Comparison of ENCODE assay signal across 8 cellular contexts in the genomic region with DNA sequence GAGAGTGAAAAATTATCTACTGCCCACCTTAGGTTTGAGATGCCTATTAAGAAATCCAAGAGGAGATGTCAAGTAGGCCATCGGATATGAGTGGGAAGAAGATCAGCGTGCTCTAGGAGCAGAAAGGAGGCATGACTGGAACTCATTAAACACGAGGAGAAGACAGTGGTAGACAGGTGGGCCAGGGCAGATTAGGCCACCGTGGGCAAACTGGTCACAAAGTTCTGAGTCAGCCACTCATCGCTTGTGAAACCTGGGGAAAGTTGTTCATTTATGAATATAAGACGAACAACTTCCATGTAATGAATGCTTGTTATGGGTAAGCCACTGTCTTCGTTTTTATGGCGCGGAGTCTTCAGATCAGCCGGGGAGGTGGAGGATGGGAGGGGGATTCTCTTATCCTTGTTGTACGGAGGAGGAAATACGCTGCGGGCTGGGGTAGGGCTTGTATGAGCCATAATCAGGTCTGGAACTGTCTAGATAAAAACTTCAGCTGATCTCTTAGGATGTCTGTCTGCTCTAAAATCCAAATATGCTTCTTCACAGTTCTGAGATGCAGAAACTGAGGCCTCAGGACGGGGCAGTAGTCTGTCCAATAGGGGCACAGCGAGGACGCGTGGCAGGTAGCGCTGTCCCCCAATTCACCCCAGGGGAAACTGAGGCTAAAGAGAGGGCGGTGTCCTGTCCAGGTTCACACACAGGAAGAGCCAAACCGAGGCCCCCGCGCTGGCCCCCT. TPM values are rescaled to one million over a fixed set of nuclear protein-coding genes. Genes with fewer than 3 reads are reported as not detected.
DNase-seq lines count a peak whose midpoint lies in the region; ATAC-seq and TF ChIP-seq lines count a peak whose summit lies in the region.

No MANE protein-coding gene starts in this region.

- H3K27me3 ChIP-seq in HCT116 (ENCODE audit: insufficient read depth, low read length) (no peaks in the 10 kb centered on the region), esophagus (ENCODE audit: control insufficient read depth in 1 of 2, insufficient read depth in 2 of 2, low read length in 2 of 2) (no peaks in the 10 kb centered on the region), prostate gland (replicated peaks; ENCODE audit: insufficient read depth) (no peaks in the 10 kb centered on the region)

- H3K9ac ChIP-seq in HCT116 (ENCODE audit: low read length) = peak overlapping the region; percentile 68
- H3K9ac ChIP-seq in SK-N-MC (ENCODE audit: insufficient read length) = peak overlapping the region; percentile 46

- TSS peak; percentile 91 for BruUV-seq in HCT116 (replicated peaks; lab: Mats Ljungman, UMichigan)

- TF ChIP-seq RAD21 in HCT116 (IDR thresholded peaks at IDR 0.05; ENCODE audit: low read depth) = no peak

- H3K4me3 ChIP-seq in HCT116 (replicated peaks in 1 of 2; ENCODE audit: low read depth in 1 of 2, low read length in 2 of 2) (peak overlapping the region; percentile 71 to 72), SK-N-MC (peak overlapping the region; percentile 82), esophagus (ENCODE audit: low read depth in 1 of 2, low read length in 2 of 2) (peak overlapping the region; percentile 50 to 55), prostate gland (peak overlapping the region; percentile 39 to 57)

- CTCF ChIA-PET in HCT116 (lab: Charles Lee) = interaction anchor here (1.8 kb wide), 1 partner anchor 32 kb away, joined by 4 read pairs; no protein-coding TSS in a partner anchor

- DNase-seq in HCT116 (ENCODE audit: low read depth, low spot score) (no peak), SK-N-MC (ENCODE audit: low read depth, low spot score) (no peak), prostate gland (ENCODE audit: low spot score) (no peak), NOMO-1 treated with DMSO at 0.1 percent for 48 hours (lab: John Stamatoyannopoulos, UW; ENCODE audit: unreplicated experiment) (no peak), D341Med (ENCODE audit: low spot score) (no peak), germinal center (ENCODE audit: low spot score) (no peak)

- H3K4me1 ChIP-seq in HCT116 (ENCODE audit: control insufficient read depth in 1 of 2, insufficient read depth in 2 of 2, low read length in 2 of 2) (peaks cover 6 to 12% of the 10 kb centered on the region in 2 experiments), esophagus (ENCODE audit: control insufficient read depth in 2 of 2, insufficient read depth in 2 of 2, low read length in 1 of 2) (peaks cover 4 to 14% of the 10 kb centered on the region in 2 donors), prostate gland (replicated peaks) (peaks cover 22% of the 10 kb centered on the region)

- RAD21 ChIA-PET in HCT116 (lab: Charles Lee; ENCODE audit: low non-redundant PET in 1 of 2, low total read pairs in 2 of 2, uncharacterized antibody in 2 of 2, unreplicated experiment in 2 of 2) = no interaction called here

- H3K9me2 ChIP-seq in HCT116 (ENCODE audit: insufficient read depth) = no peaks in the 10 kb centered on the region

- TF ChIP-seq POLR2A in HCT116 (IDR thresholded peaks at IDR 0.05; ENCODE audit: borderline replicate concordance, extremely low read depth, insufficient read depth, insufficient read length) (no peak), prostate gland (IDR thresholded peaks at IDR 0.05) (no peak)

- H3K4me2 ChIP-seq in HCT116 (ENCODE audit: low read length) = peak overlapping the region; percentile 96

- H3K79me2 ChIP-seq in HCT116 (ENCODE audit: insufficient read depth, low read length) = no peaks in the 10 kb centered on the region; the same call in 1 of the 2 replicates

- peak overlapping the region; percentile 54 for H2AFZ ChIP-seq in HCT116 (ENCODE audit: low read depth, low read length, poor library complexity, severe bottlenecking)

- POLR2A ChIA-PET in HCT116 (lab: Charles Lee) = interaction anchor here (1.1 to 1.3 kb wide), 2 partner anchors 15 to 19 kb away, joined by 4 to 6 read pairs; partner anchors contain the start of gene ZNF787

- H3K9me3 ChIP-seq in HCT116 (ENCODE audit: control insufficient read depth in 1 of 2, insufficient read depth in 1 of 2, low read depth in 1 of 2, low read length in 2 of 2) = no peaks in the 10 kb centered on the region
- no peaks in the 10 kb centered on the region for H3K9me3 ChIP-seq in SK-N-MC (ENCODE audit: low read depth, low read length)
- no peaks in the 10 kb centered on the region for H3K9me3 ChIP-seq in esophagus (ENCODE audit: control insufficient read depth in 2 of 2, insufficient read depth in 1 of 2, low read depth in 1 of 2, low read length in 1 of 2)
- H3K9me3 ChIP-seq in prostate gland = no peaks in the 10 kb centered on the region

- TF ChIP-seq CTCF in HCT116 (IDR thresholded peaks at IDR 0.05 in 2 of 3, conservative IDR thresholded peaks at IDR 0.05 in 1 of 3; ENCODE audit: borderline replicate concordance in 1 of 3, insufficient read depth in 1 of 3, low read depth in 2 of 3, low read length in 2 of 3) (no peak), prostate gland (IDR thresholded peaks at IDR 0.05) (peak in 1 of 4 experiments; percentile 11)

- no peaks in the 10 kb centered on the region for H3K36me3 ChIP-seq in HCT116 (ENCODE audit: control insufficient read depth in 1 of 2, insufficient read depth in 2 of 2, low read length in 2 of 2)
- H3K36me3 ChIP-seq in SK-N-MC (ENCODE audit: insufficient read depth, low read length) = no peaks in the 10 kb centered on the region
- H3K36me3 ChIP-seq in esophagus (ENCODE audit: control insufficient read depth in 2 of 2, insufficient read depth in 2 of 2, low read length in 1 of 2) = no peaks in the 10 kb centered on the region
- no peaks in the 10 kb centered on the region for H3K36me3 ChIP-seq in prostate gland

- H3K27ac ChIP-seq in HCT116 (ENCODE audit: low read depth, low read length) = peak overlapping the region; percentile 52; the same call in 1 of the 2 replicates
- no peak overlapping the region for H3K27ac ChIP-seq in SK-N-MC
- peak overlapping the region; percentile 83 to 85 for H3K27ac ChIP-seq in esophagus (ENCODE audit: low read depth in 2 of 2, low read length in 1 of 2)
- peak overlapping the region; percentile 91 to 96 for H3K27ac ChIP-seq in prostate gland

- intact Hi-C loops in HCT116 (cut with micrococcal nuclease) = loop anchor here (1.0 kb wide), 2 partner anchors 19 to 174 kb away; partner anchors contain the start of genes ZNF787 and ZSCAN5A
- intact Hi-C loops in prostate gland (cut with DNase I) = loop anchor here (2.0 kb wide), 2 partner anchors 19 to 35 kb away; partner anchors contain the start of gene ZNF787

- H4K20me1 ChIP-seq in HCT116 (ENCODE audit: insufficient read depth) = no peaks in the 10 kb centered on the region

- peak; percentile 1; the same call in 1 of the 2 replicates for ATAC-seq in HCT116
- ATAC-seq in HG03159 (IDR thresholded peaks at IDR 0.05; ENCODE audit: unreplicated experiment) = no peak

- WGBS in esophagus, 2 donors = 27 to 29% methylated on average over 22 of the region's 22 CpGs
- 20% methylated on average over 22 of the region's 22 CpGs for WGBS in prostate gland

TF ChIP-seq in HCT116, 20 proteins besides CTCF, POLR2A, EP300 and RAD21 (continues in another document):
- no peak for TF ChIP-seq EZH2 (IDR thresholded peaks at IDR 0.05)
- no peak for TF ChIP-seq ZBTB33 (IDR thresholded peaks at IDR 0.05; ENCODE audit: extremely low read depth, insufficient replicate concordance, low read length)

RNA-seq across cellular contexts. Expression of gene ZNF444, which starts 1.1 kb away (rescaled TPM):
- total RNA-seq in HCT116 (2021; ENCODE audit: unreplicated experiment) (31.7 TPM), prostate gland (100 to 1,000 TPM in 1 of 2 donors, 10 to 100 TPM in 1; 62.0 to 105 TPM)
- polyA plus RNA-seq in HCT116 (2012) = 13.7 and 15.5 TPM in 2 replicates
- 10 to 100 TPM; 12.9 to 16.0 TPM for polyA plus RNA-seq in esophagus

RNA-seq across cellular contexts. Expression of gene ZNF787, which starts 18.9 kb away (rescaled TPM):
- total RNA-seq in HCT116 (2021; ENCODE audit: unreplicated experiment) = 40.3 TPM
- 29.9 and 32.3 TPM in 2 replicates for polyA plus RNA-seq in HCT116 (2012)
- polyA plus RNA-seq in esophagus = 10 to 100 TPM; 17.0 to 19.0 TPM
- 10 to 100 TPM; 28.2 to 47.5 TPM for total RNA-seq in prostate gland

RNA-seq across cellular contexts. Expression of gene GALP, which starts 35.8 kb away (rescaled TPM):
- total RNA-seq in HCT116 (2021; ENCODE audit: unreplicated experiment) = not detected
- polyA plus RNA-seq in HCT116 (2012) = not detected in 2 replicates
- not detected for polyA plus RNA-seq in esophagus
- total RNA-seq in prostate gland = not detected

RNA-seq across cellular contexts. Expression of gene ZSCAN5B, which starts 57.6 kb away (rescaled TPM):
- total RNA-seq in HCT116 (2021; ENCODE audit: unreplicated experiment) (not detected), prostate gland (1 to 10 TPM in 1 of 2 donors, not detected in 1; 1.9 TPM)
- polyA plus RNA-seq in HCT116 (2012) = not detected in 2 replicates
- polyA plus RNA-seq in esophagus = under 1 TPM; 0.01 to 0.04 TPM
